Comparison of ENCODE assay signal across 1 cellular context in the genomic region with DNA sequence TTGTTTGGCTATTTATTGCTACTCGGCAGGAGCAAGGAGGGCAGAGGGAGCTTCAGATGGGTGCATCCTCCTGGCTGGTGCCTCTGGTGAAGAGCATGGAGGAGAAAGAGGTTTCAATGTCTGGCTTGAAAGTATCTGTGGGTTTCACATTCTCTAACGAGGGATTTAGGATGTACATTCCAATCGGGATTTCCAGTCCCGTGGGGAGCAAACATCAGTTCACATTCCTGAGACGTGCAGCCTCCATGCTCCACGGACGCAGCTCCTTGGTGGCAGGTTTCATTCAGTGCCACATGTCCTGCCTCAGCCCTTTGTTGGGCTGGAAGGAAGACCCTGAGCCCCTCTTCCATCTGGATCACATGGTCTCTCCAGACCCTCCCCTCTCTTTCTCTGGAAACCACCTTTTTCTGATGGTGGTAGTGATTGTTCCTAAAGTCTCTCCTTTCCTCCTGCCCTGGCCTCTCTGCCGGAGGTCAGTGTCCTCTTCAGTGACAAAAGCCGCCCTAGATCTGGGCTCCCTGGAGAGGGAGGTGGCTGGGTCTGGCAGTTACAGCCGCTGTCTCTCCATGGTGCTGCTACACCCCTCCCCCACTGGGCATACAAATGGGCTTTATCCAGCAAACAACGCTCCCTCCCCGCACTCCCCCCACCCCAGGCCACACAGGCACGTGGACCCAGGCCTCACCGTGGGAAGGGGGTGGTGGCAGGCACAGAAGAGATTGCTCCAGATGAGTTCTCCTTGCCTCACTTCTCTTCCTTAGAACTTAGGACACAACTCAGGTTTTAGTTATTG.
TF ChIP-seq lines count a peak whose summit lies in the region.

No MANE protein-coding gene starts in this region.

TF ChIP-seq in HepG2, 621 proteins besides CTCF, POLR2A, EP300 and RAD21 (continues in another document):
- TF ChIP-seq JARID2 (CRISPR knock-in tag; IDR thresholded peaks at IDR 0.05; ENCODE audit: insufficient replicate concordance), result no peak
- no peak for TF ChIP-seq SOX6 (IDR thresholded peaks at IDR 0.05)
- TF ChIP-seq SOX6 (CRISPR knock-in tag; IDR thresholded peaks at IDR 0.05), result 0 out of 2 replicates have a peak, but pooled peaks have one; percentile 13
- TF ChIP-seq, protein P1, sequence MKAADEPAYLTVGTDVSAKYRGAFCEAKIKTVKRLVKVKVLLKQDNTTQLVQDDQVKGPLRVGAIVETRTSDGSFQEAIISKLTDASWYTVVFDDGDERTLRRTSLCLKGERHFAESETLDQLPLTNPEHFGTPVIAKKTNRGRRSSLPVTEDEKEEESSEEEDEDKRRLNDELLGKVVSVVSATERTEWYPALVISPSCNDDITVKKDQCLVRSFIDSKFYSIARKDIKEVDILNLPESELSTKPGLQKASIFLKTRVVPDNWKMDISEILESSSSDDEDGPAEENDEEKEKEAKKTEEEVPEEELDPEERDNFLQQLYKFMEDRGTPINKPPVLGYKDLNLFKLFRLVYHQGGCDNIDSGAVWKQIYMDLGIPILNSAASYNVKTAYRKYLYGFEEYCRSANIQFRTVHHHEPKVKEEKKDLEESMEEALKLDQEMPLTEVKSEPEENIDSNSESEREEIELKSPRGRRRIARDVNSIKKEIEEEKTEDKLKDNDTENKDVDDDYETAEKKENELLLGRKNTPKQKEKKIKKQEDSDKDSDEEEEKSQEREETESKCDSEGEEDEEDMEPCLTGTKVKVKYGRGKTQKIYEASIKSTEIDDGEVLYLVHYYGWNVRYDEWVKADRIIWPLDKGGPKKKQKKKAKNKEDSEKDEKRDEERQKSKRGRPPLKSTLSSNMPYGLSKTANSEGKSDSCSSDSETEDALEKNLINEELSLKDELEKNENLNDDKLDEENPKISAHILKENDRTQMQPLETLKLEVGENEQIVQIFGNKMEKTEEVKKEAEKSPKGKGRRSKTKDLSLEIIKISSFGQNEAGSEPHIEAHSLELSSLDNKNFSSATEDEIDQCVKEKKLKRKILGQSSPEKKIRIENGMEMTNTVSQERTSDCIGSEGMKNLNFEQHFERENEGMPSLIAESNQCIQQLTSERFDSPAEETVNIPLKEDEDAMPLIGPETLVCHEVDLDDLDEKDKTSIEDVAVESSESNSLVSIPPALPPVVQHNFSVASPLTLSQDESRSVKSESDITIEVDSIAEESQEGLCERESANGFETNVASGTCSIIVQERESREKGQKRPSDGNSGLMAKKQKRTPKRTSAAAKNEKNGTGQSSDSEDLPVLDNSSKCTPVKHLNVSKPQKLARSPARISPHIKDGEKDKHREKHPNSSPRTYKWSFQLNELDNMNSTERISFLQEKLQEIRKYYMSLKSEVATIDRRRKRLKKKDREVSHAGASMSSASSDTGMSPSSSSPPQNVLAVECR (CRISPR knock-in tag; IDR thresholded peaks at IDR 0.05; ENCODE audit: borderline replicate concordance), result peak; percentile 54; the same call in 1 of the 2 replicates
- TF ChIP-seq ZFP36L1 (CRISPR knock-in tag; IDR thresholded peaks at IDR 0.05), result no peak
- no peak for TF ChIP-seq ETV6 (CRISPR knock-in tag; conservative IDR thresholded peaks at IDR 0.05)
- TF ChIP-seq ZNF256 (CRISPR knock-in tag; conservative IDR thresholded peaks at IDR 0.05), result no peak
- TF ChIP-seq, protein P2, sequence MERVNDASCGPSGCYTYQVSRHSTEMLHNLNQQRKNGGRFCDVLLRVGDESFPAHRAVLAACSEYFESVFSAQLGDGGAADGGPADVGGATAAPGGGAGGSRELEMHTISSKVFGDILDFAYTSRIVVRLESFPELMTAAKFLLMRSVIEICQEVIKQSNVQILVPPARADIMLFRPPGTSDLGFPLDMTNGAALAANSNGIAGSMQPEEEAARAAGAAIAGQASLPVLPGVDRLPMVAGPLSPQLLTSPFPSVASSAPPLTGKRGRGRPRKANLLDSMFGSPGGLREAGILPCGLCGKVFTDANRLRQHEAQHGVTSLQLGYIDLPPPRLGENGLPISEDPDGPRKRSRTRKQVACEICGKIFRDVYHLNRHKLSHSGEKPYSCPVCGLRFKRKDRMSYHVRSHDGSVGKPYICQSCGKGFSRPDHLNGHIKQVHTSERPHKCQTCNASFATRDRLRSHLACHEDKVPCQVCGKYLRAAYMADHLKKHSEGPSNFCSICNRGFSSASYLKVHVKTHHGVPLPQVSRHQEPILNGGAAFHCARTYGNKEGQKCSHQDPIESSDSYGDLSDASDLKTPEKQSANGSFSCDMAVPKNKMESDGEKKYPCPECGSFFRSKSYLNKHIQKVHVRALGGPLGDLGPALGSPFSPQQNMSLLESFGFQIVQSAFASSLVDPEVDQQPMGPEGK (CRISPR knock-in tag; IDR thresholded peaks at IDR 0.05), result peak; percentile 81; the same call in 1 of the 2 replicates
- TF ChIP-seq, protein P3, sequence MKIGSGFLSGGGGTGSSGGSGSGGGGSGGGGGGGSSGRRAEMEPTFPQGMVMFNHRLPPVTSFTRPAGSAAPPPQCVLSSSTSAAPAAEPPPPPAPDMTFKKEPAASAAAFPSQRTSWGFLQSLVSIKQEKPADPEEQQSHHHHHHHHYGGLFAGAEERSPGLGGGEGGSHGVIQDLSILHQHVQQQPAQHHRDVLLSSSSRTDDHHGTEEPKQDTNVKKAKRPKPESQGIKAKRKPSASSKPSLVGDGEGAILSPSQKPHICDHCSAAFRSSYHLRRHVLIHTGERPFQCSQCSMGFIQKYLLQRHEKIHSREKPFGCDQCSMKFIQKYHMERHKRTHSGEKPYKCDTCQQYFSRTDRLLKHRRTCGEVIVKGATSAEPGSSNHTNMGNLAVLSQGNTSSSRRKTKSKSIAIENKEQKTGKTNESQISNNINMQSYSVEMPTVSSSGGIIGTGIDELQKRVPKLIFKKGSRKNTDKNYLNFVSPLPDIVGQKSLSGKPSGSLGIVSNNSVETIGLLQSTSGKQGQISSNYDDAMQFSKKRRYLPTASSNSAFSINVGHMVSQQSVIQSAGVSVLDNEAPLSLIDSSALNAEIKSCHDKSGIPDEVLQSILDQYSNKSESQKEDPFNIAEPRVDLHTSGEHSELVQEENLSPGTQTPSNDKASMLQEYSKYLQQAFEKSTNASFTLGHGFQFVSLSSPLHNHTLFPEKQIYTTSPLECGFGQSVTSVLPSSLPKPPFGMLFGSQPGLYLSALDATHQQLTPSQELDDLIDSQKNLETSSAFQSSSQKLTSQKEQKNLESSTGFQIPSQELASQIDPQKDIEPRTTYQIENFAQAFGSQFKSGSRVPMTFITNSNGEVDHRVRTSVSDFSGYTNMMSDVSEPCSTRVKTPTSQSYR (CRISPR knock-in tag; IDR thresholded peaks at IDR 0.05; ENCODE audit: borderline replicate concordance), result peak; percentile 93
- TF ChIP-seq ZNF619 (CRISPR knock-in tag; IDR thresholded peaks at IDR 0.05), result no peak
- 0 out of 2 replicates have a peak, but pooled peaks have one; percentile 9 for TF ChIP-seq FOXC1 (CRISPR knock-in tag; IDR thresholded peaks at IDR 0.05; ENCODE audit: borderline replicate concordance)
- TF ChIP-seq ZNF12 (CRISPR knock-in tag; IDR thresholded peaks at IDR 0.05), result peak; percentile 79; the same call in 1 of the 2 replicates
- TF ChIP-seq GPN1 (CRISPR knock-in tag; IDR thresholded peaks at IDR 0.05; ENCODE audit: borderline replicate concordance), result no peak
- TF ChIP-seq KDM2A (CRISPR knock-in tag; IDR thresholded peaks at IDR 0.05; ENCODE audit: borderline replicate concordance, low read depth), result 0 out of 2 replicates have a peak, but pooled peaks have one; percentile 22
- TF ChIP-seq KMT2B (CRISPR knock-in tag; IDR thresholded peaks at IDR 0.05), result no peak
- TF ChIP-seq ZFY (CRISPR knock-in tag; IDR thresholded peaks at IDR 0.05), result peak; percentile 33; the same call in 1 of the 2 replicates
- TF ChIP-seq ZNF263 (CRISPR knock-in tag; IDR thresholded peaks at IDR 0.05), result 0 out of 2 replicates have a peak, but pooled peaks have one; percentile 17
- peak; percentile 9 for TF ChIP-seq TEAD3 (CRISPR knock-in tag; optimal IDR thresholded peaks at IDR 0.05; ENCODE audit: borderline replicate concordance)
- TF ChIP-seq, protein P4, sequence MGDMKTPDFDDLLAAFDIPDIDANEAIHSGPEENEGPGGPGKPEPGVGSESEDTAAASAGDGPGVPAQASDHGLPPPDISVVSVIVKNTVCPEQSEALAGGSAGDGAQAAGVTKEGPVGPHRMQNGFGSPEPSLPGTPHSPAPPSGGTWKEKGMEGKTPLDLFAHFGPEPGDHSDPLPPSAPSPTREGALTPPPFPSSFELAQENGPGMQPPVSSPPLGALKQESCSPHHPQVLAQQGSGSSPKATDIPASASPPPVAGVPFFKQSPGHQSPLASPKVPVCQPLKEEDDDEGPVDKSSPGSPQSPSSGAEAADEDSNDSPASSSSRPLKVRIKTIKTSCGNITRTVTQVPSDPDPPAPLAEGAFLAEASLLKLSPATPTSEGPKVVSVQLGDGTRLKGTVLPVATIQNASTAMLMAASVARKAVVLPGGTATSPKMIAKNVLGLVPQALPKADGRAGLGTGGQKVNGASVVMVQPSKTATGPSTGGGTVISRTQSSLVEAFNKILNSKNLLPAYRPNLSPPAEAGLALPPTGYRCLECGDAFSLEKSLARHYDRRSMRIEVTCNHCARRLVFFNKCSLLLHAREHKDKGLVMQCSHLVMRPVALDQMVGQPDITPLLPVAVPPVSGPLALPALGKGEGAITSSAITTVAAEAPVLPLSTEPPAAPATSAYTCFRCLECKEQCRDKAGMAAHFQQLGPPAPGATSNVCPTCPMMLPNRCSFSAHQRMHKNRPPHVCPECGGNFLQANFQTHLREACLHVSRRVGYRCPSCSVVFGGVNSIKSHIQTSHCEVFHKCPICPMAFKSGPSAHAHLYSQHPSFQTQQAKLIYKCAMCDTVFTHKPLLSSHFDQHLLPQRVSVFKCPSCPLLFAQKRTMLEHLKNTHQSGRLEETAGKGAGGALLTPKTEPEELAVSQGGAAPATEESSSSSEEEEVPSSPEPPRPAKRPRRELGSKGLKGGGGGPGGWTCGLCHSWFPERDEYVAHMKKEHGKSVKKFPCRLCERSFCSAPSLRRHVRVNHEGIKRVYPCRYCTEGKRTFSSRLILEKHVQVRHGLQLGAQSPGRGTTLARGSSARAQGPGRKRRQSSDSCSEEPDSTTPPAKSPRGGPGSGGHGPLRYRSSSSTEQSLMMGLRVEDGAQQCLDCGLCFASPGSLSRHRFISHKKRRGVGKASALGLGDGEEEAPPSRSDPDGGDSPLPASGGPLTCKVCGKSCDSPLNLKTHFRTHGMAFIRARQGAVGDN (CRISPR knock-in tag; IDR thresholded peaks at IDR 0.05), result peak; percentile 55; the same call in 1 of the 2 replicates
- no peak for TF ChIP-seq MAFK (conservative IDR thresholded peaks at IDR 0.05 in 1 of 2, IDR thresholded peaks at IDR 0.05 in 1 of 2; ENCODE audit: low read length in 2 of 2)
- 0 out of 2 replicates have a peak, but pooled peaks have one; percentile 23 for TF ChIP-seq ZNF724P (CRISPR knock-in tag; IDR thresholded peaks at IDR 0.05; ENCODE audit: borderline replicate concordance)
- TF ChIP-seq RBAK (CRISPR knock-in tag; IDR thresholded peaks at IDR 0.05), result no peak
- peak; percentile 75 for TF ChIP-seq ARNTL (CRISPR knock-in tag; IDR thresholded peaks at IDR 0.05)
- TF ChIP-seq, protein P5, sequence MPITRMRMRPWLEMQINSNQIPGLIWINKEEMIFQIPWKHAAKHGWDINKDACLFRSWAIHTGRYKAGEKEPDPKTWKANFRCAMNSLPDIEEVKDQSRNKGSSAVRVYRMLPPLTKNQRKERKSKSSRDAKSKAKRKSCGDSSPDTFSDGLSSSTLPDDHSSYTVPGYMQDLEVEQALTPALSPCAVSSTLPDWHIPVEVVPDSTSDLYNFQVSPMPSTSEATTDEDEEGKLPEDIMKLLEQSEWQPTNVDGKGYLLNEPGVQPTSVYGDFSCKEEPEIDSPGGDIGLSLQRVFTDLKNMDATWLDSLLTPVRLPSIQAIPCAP (CRISPR knock-in tag; IDR thresholded peaks at IDR 0.05; ENCODE audit: low read depth), result 0 out of 2 replicates have a peak, but pooled peaks have one; percentile 51
- TF ChIP-seq, protein P6, sequence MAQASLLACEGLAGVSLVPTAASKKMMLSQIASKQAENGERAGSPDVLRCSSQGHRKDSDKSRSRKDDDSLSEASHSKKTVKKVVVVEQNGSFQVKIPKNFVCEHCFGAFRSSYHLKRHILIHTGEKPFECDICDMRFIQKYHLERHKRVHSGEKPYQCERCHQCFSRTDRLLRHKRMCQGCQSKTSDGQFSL (CRISPR knock-in tag; IDR thresholded peaks at IDR 0.05), result peak; percentile 48; the same call in 1 of the 2 replicates
- TF ChIP-seq YEATS4 (CRISPR knock-in tag; IDR thresholded peaks at IDR 0.05; ENCODE audit: borderline replicate concordance), result 0 out of 2 replicates have a peak, but pooled peaks have one; percentile 15
- 0 out of 2 replicates have a peak, but pooled peaks have one; percentile 13 for TF ChIP-seq DMAP1 (CRISPR knock-in tag; IDR thresholded peaks at IDR 0.05)
- no peak for TF ChIP-seq ZBTB3 (CRISPR knock-in tag; IDR thresholded peaks at IDR 0.05; ENCODE audit: borderline replicate concordance, low read depth)
- peak; percentile 80; the same call in 1 of the 2 replicates for TF ChIP-seq MYC (CRISPR knock-in tag; IDR thresholded peaks at IDR 0.05; ENCODE audit: borderline replicate concordance)
- peak; percentile 1 for TF ChIP-seq PHF5A (CRISPR knock-in tag; IDR thresholded peaks at IDR 0.05; ENCODE audit: low read depth, unreplicated experiment)
- no peak for TF ChIP-seq NFYB (CRISPR knock-in tag; IDR thresholded peaks at IDR 0.05)
- TF ChIP-seq, protein P7, sequence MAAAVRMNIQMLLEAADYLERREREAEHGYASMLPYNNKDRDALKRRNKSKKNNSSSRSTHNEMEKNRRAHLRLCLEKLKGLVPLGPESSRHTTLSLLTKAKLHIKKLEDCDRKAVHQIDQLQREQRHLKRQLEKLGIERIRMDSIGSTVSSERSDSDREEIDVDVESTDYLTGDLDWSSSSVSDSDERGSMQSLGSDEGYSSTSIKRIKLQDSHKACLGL (CRISPR knock-in tag; IDR thresholded peaks at IDR 0.05), result 0 out of 2 replicates have a peak, but pooled peaks have one; percentile 14
- no peak for TF ChIP-seq MTA3 (CRISPR knock-in tag; IDR thresholded peaks at IDR 0.05)
- peak; percentile 27; the same call in 1 of the 2 replicates for TF ChIP-seq ZMYM3 (CRISPR knock-in tag; IDR thresholded peaks at IDR 0.05)
- TF ChIP-seq SMYD3 (CRISPR knock-in tag; IDR thresholded peaks at IDR 0.05), result no peak
- 0 out of 2 replicates have a peak, but pooled peaks have one; percentile 40 for TF ChIP-seq ZFX (CRISPR knock-in tag; IDR thresholded peaks at IDR 0.05; ENCODE audit: low read depth)
- TF ChIP-seq SAP130 (CRISPR knock-in tag; IDR thresholded peaks at IDR 0.05; ENCODE audit: low read depth), result 0 out of 2 replicates have a peak, but pooled peaks have one; percentile 6
